In the genomic region with DNA sequence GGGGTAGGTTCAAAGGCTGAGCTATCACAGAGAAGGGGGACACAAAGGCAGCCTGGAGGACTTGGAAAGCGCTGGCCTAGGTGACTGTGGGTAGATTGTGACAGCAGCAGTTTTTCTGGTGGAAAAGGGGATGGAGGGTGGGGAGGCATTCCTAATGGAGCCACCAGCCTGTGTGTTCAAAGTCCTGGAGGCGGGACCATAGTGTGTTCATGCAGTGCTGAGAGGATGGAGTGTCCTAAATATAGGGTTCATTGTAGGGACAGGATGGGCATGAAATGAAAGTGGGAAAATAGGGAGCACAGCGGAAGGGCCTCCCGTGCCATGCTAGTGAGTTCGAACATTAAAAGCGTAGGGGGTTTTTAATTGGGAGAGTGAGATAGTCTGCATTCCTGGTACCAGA, we compare ENCODE assay signal across 16 cellular contexts.
"Had no signal": no experiment of that assay in that cellular context is flagged by ENCODE, and none has a peak within 500 bp of the region (broad histone marks: within the 10 kb centered on the region; RNA-seq: fewer than 3 reads in every experiment).

No MANE protein-coding gene starts in this region.

- H3K27ac ChIP-seq: ovary, psoas muscle, transverse colon, VCaP had no signal

- H3K4me3 ChIP-seq: ovary, psoas muscle, transverse colon had no signal

- DNase-seq: activated CD4-positive, alpha-beta T cell treated with anti-CD3 and anti-CD28 coated beads for 1 hour; activated CD4-positive, alpha-beta T cell treated with anti-CD3 and anti-CD28 coated beads, Interleukin-2, amount 50 U/mL, for 4 hours; activated effector memory CD4-positive, alpha-beta T cell treated with anti-CD3 and anti-CD28 coated beads, Interleukin-2, amount 50 U/mL, for 16 hours; activated naive CD4-positive, alpha-beta T cell treated with anti-CD3 and anti-CD28 coated beads, Interleukin-2, amount 50 U/mL, for 16 hours; activated T-cell treated with anti-CD3 and anti-CD28 coated beads, Interleukin-2, amount 50 U/mL, for 72 hours; effector CD8-positive, alpha-beta T cell; midbrain; ovary; psoas muscle; stimulated activated CD4-positive, alpha-beta T cell treated with anti-CD3 and anti-CD28 coated beads, Interleukin-2, amount 100 ng/mL, for 24 hours; stimulated activated naive CD4-positive, alpha-beta T cell treated with Interleukin-2 at 50 U/mL for 16 hours; substantia nigra; T-helper 17 cell; transverse colon had no signal

- H3K9me3 ChIP-seq: ovary, psoas muscle, transverse colon had no signal

- ATAC-seq: activated T-cell treated with anti-CD3 and anti-CD28 coated beads, Interleukin-2, amount 50 U/mL, for 72 hours; esophagus mucosa; T-helper 17 cell had no signal

- H3K27me3 ChIP-seq: ovary, transverse colon had no signal

- H3K36me3 ChIP-seq: ovary, transverse colon had no signal

- H3K4me1 ChIP-seq: psoas muscle, transverse colon had no signal
